8 cellular contexts compared by ENCODE assay signal in genomic region chr2:1750935-1751767, GRCh38. TPM values are rescaled to one million over a fixed set of nuclear protein-coding genes. Genes with fewer than 3 reads are reported as not detected.
A peak's percentile ranks its signal among the peaks of the same experiment; 100 is the strongest.
DNase-seq lines count a peak whose midpoint lies in the region; ATAC-seq and TF ChIP-seq lines count a peak whose summit lies in the region.

No MANE protein-coding gene starts in this region.

- no peak overlapping the region for H2AFZ ChIP-seq in GM23248

- no peak overlapping the region for H3K4me2 ChIP-seq in GM23248 (ENCODE audit: unreplicated experiment)

- H3K27me3 ChIP-seq in GM23248 (replicated peaks; ENCODE audit: insufficient read depth) = 0 out of 2 replicates have a peak, but pooled peaks cover 8% of the 10 kb centered on the region

- H3K79me2 ChIP-seq in GM23248 (ENCODE audit: insufficient read depth) = no peaks in the 10 kb centered on the region

- no peak overlapping the region for H3K4me3 ChIP-seq in GM23248
- no peak overlapping the region for H3K4me3 ChIP-seq in WI38 (ENCODE audit: low read depth, low read length)

- 28% methylated on average over 24 of the region's 24 CpGs for WGBS in GM23248 (ENCODE audit: low coverage in 1 of 2, low lambda C conversion rate in 2 of 2, missing lambda C conversion rate in 2 of 2), 2 experiments

- no peaks in the 10 kb centered on the region for H3K9me2 ChIP-seq in GM23248 (ENCODE audit: insufficient read depth)

- TF ChIP-seq CTCF in WI38 (IDR thresholded peaks at IDR 0.05; ENCODE audit: low read depth, low read length) = peak; percentile 95

- no peaks in the 10 kb centered on the region for H3K4me1 ChIP-seq in GM23248 (ENCODE audit: insufficient read depth)

- H3K9ac ChIP-seq in GM23248 = no peak overlapping the region

- no peaks in the 10 kb centered on the region for H4K20me1 ChIP-seq in GM23248 (ENCODE audit: insufficient read depth)

- peak; percentile 3 for DNase-seq in CD1c-positive myeloid dendritic cell (ENCODE audit: extremely low spot score)
- peak; percentile 92 for DNase-seq in GM23248
- DNase-seq in NCI-H2029 treated with DMSO at 0.1 percent for 48 hours (lab: John Stamatoyannopoulos, UW) = peak; percentile 68
- peak; percentile 81 for DNase-seq in dedifferentiated amniotic fluid mesenchymal stem cell (ENCODE audit: extremely low spot score)
- peak; percentile 83 for DNase-seq in lung microvascular endothelial cell (ENCODE audit: low read depth in 2 of 2)
- DNase-seq in stimulated activated CD8-positive, alpha-beta memory T cell treated with anti-CD3 and anti-CD28 coated beads, Interleukin-4, amount 100 ng/mL, for 48 hours = peak; percentile 65

- H3K36me3 ChIP-seq in GM23248 (ENCODE audit: low read depth) = no peaks in the 10 kb centered on the region

- no peaks in the 10 kb centered on the region for H3K9me3 ChIP-seq in GM23248 (ENCODE audit: low read depth)

- no peak overlapping the region for H3K27ac ChIP-seq in GM23248

- H3F3A ChIP-seq in GM23248 (ENCODE audit: insufficient read depth) = no peaks in the 10 kb centered on the region

- ATAC-seq in HG02610 (IDR thresholded peaks at IDR 0.05; ENCODE audit: unreplicated experiment) = no peak

- in situ Hi-C loops in GM23248 (cut with MboI) = no loop called here

RNA-seq across cellular contexts. Expression of gene PXDN, which starts 6.8 kb away (rescaled TPM):
- total RNA-seq in GM23248 (2014; rRNA removed; shearing (Covaris generic)) = 263 and 291 TPM in 2 replicates
- 222 and 235 TPM in 2 replicates for polyA plus RNA-seq in GM23248 (2016; fragmentation: Nextera tagmentation; extraction: Ambion mirVana)
- 140 and 179 TPM in 2 replicates for total RNA-seq in lung microvascular endothelial cell

Comparison
In these comparisons a context has a peak if more than half of its experiments do, and no peak if none do; other contexts are left out.
1. DNase-seq: peak in every context shown above with its lines; median percentile 92 in GM23248; 83 in lung microvascular endothelial cell; 81 in dedifferentiated amniotic fluid mesenchymal stem cell; 68 in NCI-H2029 treated with DMSO at 0.1 percent for 48 hours; 65 in stimulated activated CD8-positive, alpha-beta memory T cell treated with anti-CD3 and anti-CD28 coated beads, Interleukin-4, amount 100 ng/mL, for 48 hours; 3 in CD1c-positive myeloid dendritic cell.